In the genomic region with DNA sequence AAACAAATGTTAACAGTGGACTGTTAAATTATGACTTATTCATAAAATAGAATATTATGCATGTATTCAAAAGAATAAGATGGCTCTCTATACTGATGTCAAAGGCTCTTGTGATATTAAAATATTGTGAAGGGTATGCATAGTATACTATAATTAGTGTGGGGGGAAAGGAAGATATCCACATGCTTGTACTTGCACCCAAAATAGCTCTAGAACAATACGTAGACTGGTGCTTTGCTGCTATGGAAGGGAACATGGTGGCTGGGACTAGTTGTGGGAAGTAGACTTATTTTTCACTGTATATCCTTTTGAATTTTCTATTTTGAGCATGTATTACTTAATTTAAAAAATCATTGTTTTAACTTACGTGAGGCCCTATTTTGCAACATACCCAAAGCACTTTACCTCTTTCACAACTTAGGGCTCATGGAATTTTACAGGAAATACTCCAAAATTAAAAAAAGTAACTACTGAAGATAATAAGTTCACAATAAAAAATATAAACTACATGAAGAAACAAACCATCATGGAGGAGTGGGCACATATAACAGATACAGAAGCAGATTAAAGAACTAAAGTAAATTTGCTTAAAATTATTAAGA, we compare ENCODE assay signal across 16 cellular contexts.
"Had no signal": no experiment of that assay in that cellular context is flagged by ENCODE, and none has a peak within 500 bp of the region (broad histone marks: within the 10 kb centered on the region; RNA-seq: fewer than 3 reads in every experiment).

No MANE protein-coding gene starts in this region.

- H3K27me3 ChIP-seq: brain microvascular endothelial cell, foreskin keratinocyte, ovary had no signal

- ATAC-seq: esophagus mucosa, foreskin keratinocyte, T-helper 17 cell had no signal

- H3K27me3 Mint-ChIP-seq: activated CD4-positive, alpha-beta T cell treated with anti-CD3 and anti-CD28 coated beads, Interleukin-2, amount 10 ng/mL, durations not matched to agents 7 days and 5 days; activated naive CD4-positive, alpha-beta T cell treated with anti-CD3 and anti-CD28 coated beads, Interleukin-2, amount 50 U/mL, for 24 hours; stimulated activated naive CD8-positive, alpha-beta T cell treated with anti-CD3 and anti-CD28 coated beads, Interleukin-15, Interleukin-2, amounts not matched to agents 100 ng/mL and 50 ng/mL, for 24 hours; T-helper 17 cell had no signal

- H3K9me3 Mint-ChIP-seq: activated naive CD4-positive, alpha-beta T cell treated with anti-CD3 and anti-CD28 coated beads, Interleukin-2, amount 50 U/mL, for 24 hours; stimulated activated naive CD8-positive, alpha-beta T cell treated with anti-CD3 and anti-CD28 coated beads, Interleukin-15, Interleukin-2, amounts not matched to agents 100 ng/mL and 50 ng/mL, for 24 hours had no signal

- H3K9me3 ChIP-seq: ovary, thoracic aorta had no signal

- H3K4me3 ChIP-seq: ovary, thoracic aorta had no signal

- H3K27ac ChIP-seq: brain microvascular endothelial cell, foreskin keratinocyte, ovary, thoracic aorta had no signal

- H3K27ac Mint-ChIP-seq: activated CD4-positive, alpha-beta T cell treated with anti-CD3 and anti-CD28 coated beads, Interleukin-2, amount 10 ng/mL, durations not matched to agents 7 days and 5 days; activated naive CD4-positive, alpha-beta T cell treated with anti-CD3 and anti-CD28 coated beads, Interleukin-2, amount 50 U/mL, for 24 hours; stimulated activated naive CD8-positive, alpha-beta T cell treated with anti-CD3 and anti-CD28 coated beads, Interleukin-15, Interleukin-2, amounts not matched to agents 100 ng/mL and 50 ng/mL, for 24 hours had no signal

- H3K36me3 ChIP-seq: ovary, thoracic aorta had no signal

- H3K4me3 Mint-ChIP-seq: activated CD4-positive, alpha-beta T cell treated with anti-CD3 and anti-CD28 coated beads, Interleukin-2, amount 10 ng/mL, durations not matched to agents 7 days and 5 days; activated naive CD4-positive, alpha-beta T cell treated with anti-CD3 and anti-CD28 coated beads, Interleukin-2, amount 50 U/mL, for 24 hours; stimulated activated naive CD8-positive, alpha-beta T cell treated with anti-CD3 and anti-CD28 coated beads, Interleukin-15, Interleukin-2, amounts not matched to agents 100 ng/mL and 50 ng/mL, for 24 hours; T-helper 17 cell had no signal

- DNase-seq: activated CD4-positive, alpha-beta T cell treated with anti-CD3 and anti-CD28 coated beads, Interleukin-2, amount 10 ng/mL, durations not matched to agents 7 days and 5 days; activated CD4-positive, CD25-positive, alpha-beta regulatory T cell; activated effector memory CD4-positive, alpha-beta T cell treated with Interleukin-2 at 50 U/mL for 16 hours; amniotic stem cell; brain microvascular endothelial cell; foreskin keratinocyte; head of caudate nucleus; mesendoderm; ovary; stimulated activated CD4-positive, alpha-beta T cell treated with anti-CD3 and anti-CD28 coated beads, Interleukin-4, amount 100 ng/mL, for 1 hour; stimulated activated CD8-positive, alpha-beta memory T cell treated with anti-CD3 and anti-CD28 coated beads, Interleukin-4, amount 100 ng/mL, for 48 hours; T-helper 17 cell had no signal
